In genomic region chr7:139914861-139915300, GRCh38 we compare ENCODE assay signal across 26 cellular contexts.
DNase-seq lines count a peak whose midpoint lies in the region; ATAC-seq, FAIRE-seq and TF ChIP-seq lines count a peak whose summit lies in the region.
"Had no signal": no experiment of that assay in that cellular context is flagged by ENCODE, and none has a peak within 500 bp of the region (broad histone marks: within the 10 kb centered on the region; RNA-seq: fewer than 3 reads in every experiment).

No MANE protein-coding gene starts in this region.

- H3K27me3 ChIP-seq in mesenchymal stem cell (ENCODE audit: control insufficient read depth in 1 of 2, insufficient read depth in 1 of 2, low read length in 2 of 2) = no peaks in the 10 kb centered on the region
- H3K27me3 ChIP-seq in right lobe of liver = no peaks in the 10 kb centered on the region
- H3K27me3 ChIP-seq: BLaER1 treated with 17β-estradiol and CSF1 and Interleukin-3, amounts not matched to agents 10 nM and 100 nM; suprapubic skin; uterus had no signal

- H2AFZ ChIP-seq in mesenchymal stem cell (ENCODE audit: low read depth, low read length) = no peak overlapping the region

- no peak overlapping the region for H4K8ac ChIP-seq in mesenchymal stem cell (ENCODE audit: low read length)

- H2BK5ac ChIP-seq in mesenchymal stem cell (ENCODE audit: low read depth, low read length, poor library complexity, severe bottlenecking) = no peak overlapping the region

- TF ChIP-seq RAD21 in A549 (conservative IDR thresholded peaks at IDR 0.05 in 1 of 2, IDR thresholded peaks at IDR 0.05 in 1 of 2) = no peak

- H3K4me3 ChIP-seq in A549 = no peak overlapping the region
- no peak overlapping the region for H3K4me3 ChIP-seq in mesenchymal stem cell (ENCODE audit: insufficient read depth in 1 of 2, low read depth in 1 of 2, low read length in 2 of 2)
- no peak overlapping the region for H3K4me3 ChIP-seq in right lobe of liver
- H3K4me3 ChIP-seq: BLaER1 treated with 17β-estradiol and CSF1 and Interleukin-3, amounts not matched to agents 10 nM and 100 nM; HAP-1; suprapubic skin; uterus had no signal

- H2BK15ac ChIP-seq in mesenchymal stem cell (ENCODE audit: low read depth, poor library complexity, severe bottlenecking) = no peak overlapping the region

- H3K9me3 ChIP-seq in A549 = peaks cover 6% of the 10 kb centered on the region; the same call in 1 of the 3 replicates
- no peaks in the 10 kb centered on the region for H3K9me3 ChIP-seq in mesenchymal stem cell (ENCODE audit: control insufficient read depth, low read length)
- H3K9me3 ChIP-seq in right lobe of liver = no peaks in the 10 kb centered on the region
- H3K9me3 ChIP-seq: HAP-1, suprapubic skin, uterus had no signal

- H3K4me2 ChIP-seq in A549 (peak overlapping the region; percentile 70), mesenchymal stem cell (ENCODE audit: low read length, poor library complexity, severe bottlenecking) (no peak overlapping the region)

- TF ChIP-seq POLR2A in A549 (IDR thresholded peaks at IDR 0.05; ENCODE audit: low read length) = no peak
- TF ChIP-seq POLR2A in right lobe of liver (IDR thresholded peaks at IDR 0.05) = no peak

- H3K4me1 ChIP-seq in A549 (peaks cover 41% of the 10 kb centered on the region), mesenchymal stem cell (ENCODE audit: control insufficient read depth, insufficient read depth, low read depth, low read length) (peaks cover 20% of the 10 kb centered on the region), right lobe of liver (peaks cover 0 to 13% (median 0%) of the 10 kb centered on the region in 4 donors)
- H3K4me1 ChIP-seq: uterus had no signal

- no peak for TF ChIP-seq CTCF in A549 (IDR thresholded peaks at IDR 0.05)
- no peak for TF ChIP-seq CTCF in right lobe of liver (IDR thresholded peaks at IDR 0.05)

- CTCF ChIA-PET in A549 (lab: Yijun Ruan, JAX) = interaction anchor here (0.6 to 2.2 kb wide), 7 partner anchors 12 to 269 kb away, joined by 3 to 7 read pairs (median 3); no protein-coding TSS in a partner anchor

- H3K9ac ChIP-seq in mesenchymal stem cell (ENCODE audit: low read length) = peak overlapping the region; percentile 60
- H3K9ac ChIP-seq: BLaER1 treated with 17β-estradiol and CSF1 and Interleukin-3, amounts not matched to agents 10 nM and 100 nM had no signal

- H3K4ac ChIP-seq in mesenchymal stem cell (ENCODE audit: low read depth in 1 of 2, low read length in 2 of 2) = no peak overlapping the region

- POLR2A ChIA-PET in A549 (lab: Yijun Ruan, JAX) = no interaction called here

- no peak for TF ChIP-seq EP300 in A549 (IDR thresholded peaks at IDR 0.05)

- H2BK120ac ChIP-seq in mesenchymal stem cell (ENCODE audit: low read depth, low read length) = no peak overlapping the region

- peaks cover 3% of the 10 kb centered on the region for H3K79me1 ChIP-seq in mesenchymal stem cell (replicated peaks; ENCODE audit: low read length, poor library complexity, severe bottlenecking)

- H3K18ac ChIP-seq in mesenchymal stem cell (ENCODE audit: low read depth in 1 of 2, low read length in 2 of 2) = no peak overlapping the region

- H3K14ac ChIP-seq in mesenchymal stem cell (ENCODE audit: low read length in 2 of 2) = no peak overlapping the region

- H2BK12ac ChIP-seq in mesenchymal stem cell (ENCODE audit: low read length in 2 of 2) = no peak overlapping the region

- DNase-seq in A549 (ENCODE audit: low read depth in 1 of 2, low spot score in 1 of 2) (no peak), ELR (ENCODE audit: low read depth) (peak; percentile 24), RPMI7951 (ENCODE audit: low read depth) (peak; percentile 8), mesenchymal stem cell (peak; percentile 95), cardiac septum (ENCODE audit: low spot score) (no peak), right lobe of liver (no peak), cerebellum (ENCODE audit: low spot score) (no peak)
- no peak for DNase-seq in activated naive CD4-positive, alpha-beta T cell treated with Interleukin-2 at 50 U/mL for 16 hours
- DNase-seq: ACHN; activated CD4-positive, alpha-beta T cell treated with anti-CD3 and anti-CD28 coated beads, Interleukin-2, amount 50 U/mL, for 1 hour; activated CD8-positive, alpha-beta memory T cell treated with anti-CD3 and anti-CD28 coated beads, Interleukin-2, amount 50 U/mL, for 48 hours; dermis blood vessel endothelial cell; head of caudate nucleus; left cardiac atrium; naive B cell; NCI-H1092 treated with DMSO at 0.1 percent for 48 hours; NCI-H2029; NCI-H2227 treated with DMSO at 0.1 percent for 48 hours; NCI-H82; T-helper 17 cell; uterus had no signal

- peak overlapping the region; percentile 94 to 95 for H3K27ac ChIP-seq in A549
- H3K27ac ChIP-seq in mesenchymal stem cell (ENCODE audit: low read length, poor library complexity, severe bottlenecking) = peak overlapping the region; percentile 92
- H3K27ac ChIP-seq in right lobe of liver = no peak overlapping the region
- H3K27ac ChIP-seq: suprapubic skin, uterus had no signal

- FAIRE-seq in A549 (lab: Jason Lieb, UNC) = no peak
- FAIRE-seq: bronchial epithelial cell, G401.6 had no signal

- no peak overlapping the region for H2AK5ac ChIP-seq in mesenchymal stem cell (ENCODE audit: low read length, severe bottlenecking)

- H3K36me3 ChIP-seq in mesenchymal stem cell (ENCODE audit: control insufficient read depth in 1 of 2, insufficient read depth in 2 of 2, low read depth in 1 of 2, low read length in 2 of 2) (no peaks in the 10 kb centered on the region), right lobe of liver (no peaks in the 10 kb centered on the region)
- H3K36me3 ChIP-seq: HAP-1, suprapubic skin, uterus had no signal

- H4K91ac ChIP-seq in mesenchymal stem cell (ENCODE audit: low read length) = no peak overlapping the region

- H3K23ac ChIP-seq in mesenchymal stem cell (ENCODE audit: low read length in 2 of 2) = no peak overlapping the region

- intact Hi-C loops in cardiac septum (cut with DNase I) = loop anchor here (5.0 kb wide), 1 partner anchor 268 kb away; no protein-coding TSS in a partner anchor
- intact Hi-C loops in right lobe of liver (cut with DNase I) = no loop called here

- WGBS in A549 (ENCODE audit: missing lambda C conversion rate) = 89% methylated on average over 4 of the region's 4 CpGs
- WGBS in mesenchymal stem cell = 0% methylated on average over 3 of the region's 4 CpGs
- 95% methylated on average over 4 of the region's 4 CpGs for WGBS in right lobe of liver (ENCODE audit: insufficient coverage, low coverage, low lambda C conversion rate, missing lambda C conversion rate)

- ATAC-seq in A549 (no peak), right lobe of liver (no peak)
- ATAC-seq: left cardiac atrium, T-helper 17 cell had no signal

TF ChIP-seq in A549, 52 proteins besides CTCF, POLR2A, EP300 and RAD21:
- no peak for TF ChIP-seq CHD2 (IDR thresholded peaks at IDR 0.05; ENCODE audit: low read length, partially characterized antibody)
- no peak for TF ChIP-seq PHF8 (IDR thresholded peaks at IDR 0.05; ENCODE audit: borderline replicate concordance, low read depth)
- TF ChIP-seq ATOH8 (CRISPR knock-in tag; IDR thresholded peaks at IDR 0.05; ENCODE audit: low read depth) = no peak
- no peak for TF ChIP-seq BCL3 (IDR thresholded peaks at IDR 0.05)
- no peak for TF ChIP-seq PBX3 (IDR thresholded peaks at IDR 0.05)
- TF ChIP-seq HEYL (CRISPR knock-in tag; IDR thresholded peaks at IDR 0.05) = no peak
- TF ChIP-seq ESRRA (IDR thresholded peaks at IDR 0.05; ENCODE audit: borderline replicate concordance, low read length) = no peak
TF ChIP-seq in A549: peak in this region for 0.

Comparison
In these comparisons a context has a peak if more than half of its experiments do, and no peak if none do; other contexts are left out.
1. DNase-seq: peak in ELR (single experiment), RPMI7951 (single experiment) and mesenchymal stem cell (single experiment); none in A549 (0 of 2), cardiac septum (single experiment), activated naive CD4-positive, alpha-beta T cell treated with Interleukin-2 at 50 U/mL for 16 hours (single experiment), right lobe of liver (0 of 3) and cerebellum (single experiment).
2. H3K27ac ChIP-seq: peak in A549 (2 of 2) and mesenchymal stem cell (single experiment); none in right lobe of liver (0 of 3).